Comparison of ENCODE assay signal across 34 cellular contexts in genomic region chr16:62205459-62205858, GRCh38.
"Had no signal": no experiment of that assay in that cellular context is flagged by ENCODE, and none has a peak within 500 bp of the region (broad histone marks: within the 10 kb centered on the region; RNA-seq: fewer than 3 reads in every experiment).

No MANE protein-coding gene starts in this region.

- DNase-seq: activated CD4-positive, alpha-beta memory T cell treated with anti-CD3 and anti-CD28 coated beads, Interleukin-2, amount 10 ng/mL, durations not matched to agents 7 days and 5 days; activated CD4-positive, alpha-beta T cell treated with anti-CD3 and anti-CD28 coated beads, Interleukin-2, amount 10 ng/mL, durations not matched to agents 24 days and 14 days; activated CD4-positive, CD25-positive, alpha-beta regulatory T cell treated with anti-CD3 and anti-CD28 coated beads, Interleukin-2, amount 50 U/mL, for 72 hours; activated CD8-positive, alpha-beta memory T cell treated with anti-CD3 and anti-CD28 coated beads, Interleukin-2, amount 50 U/mL, for 48 hours; activated gamma-delta T cell; activated naive CD4-positive, alpha-beta T cell treated with anti-CD3 and anti-CD28 coated beads, Interleukin-2, amount 10 ng/mL, durations not matched to agents 7 days and 5 days; activated naive CD8-positive, alpha-beta T cell treated with anti-CD3 and anti-CD28 coated beads, Interleukin-2, amount 10 ng/mL, durations not matched to agents 7 days and 5 days; activated T-cell treated with anti-CD3 and anti-CD28 coated beads, Interleukin-2, amount 50 U/mL, for 24 hours; brain microvascular endothelial cell; esophagus squamous epithelium; islet precursor cell; left ventricle myocardium inferior; mesendoderm; mucosa of descending colon; ovary; retina; sigmoid colon; small intestine; stimulated activated CD4-positive, alpha-beta T cell treated with anti-CD3 and anti-CD28 coated beads, Interleukin-1b, Interleukin-23, amount 100 ng/mL, for 48 hours; stimulated activated CD4-positive, alpha-beta T cell treated with anti-CD3 and anti-CD28 coated beads, Interleukin-4, amount 100 ng/mL, for 4 hours; stimulated activated CD8-positive, alpha-beta memory T cell treated with anti-CD3 and anti-CD28 coated beads, Interleukin-4, amount 100 ng/mL, for 48 hours; stomach; T-helper 2 cell; thyroid gland; upper lobe of right lung had no signal

- H3K4me1 Mint-ChIP-seq: activated CD4-positive, alpha-beta memory T cell treated with anti-CD3 and anti-CD28 coated beads, Interleukin-2, amount 10 ng/mL, durations not matched to agents 7 days and 5 days; activated CD4-positive, alpha-beta T cell treated with anti-CD3 and anti-CD28 coated beads, Interleukin-2, amount 10 ng/mL, durations not matched to agents 24 days and 14 days; activated naive CD4-positive, alpha-beta T cell treated with anti-CD3 and anti-CD28 coated beads, Interleukin-2, amount 10 ng/mL, durations not matched to agents 7 days and 5 days; activated naive CD8-positive, alpha-beta T cell treated with anti-CD3 and anti-CD28 coated beads, Interleukin-2, amount 10 ng/mL, durations not matched to agents 7 days and 5 days; stimulated activated memory B cell treated with anti-CD40 and anti-IgM and Interleukin-4, amounts not matched to agents 10 μg/mL and 1 μg/mL and 100 μg/mL, for 72 hours had no signal

- H3K27me3 Mint-ChIP-seq: activated CD4-positive, alpha-beta memory T cell treated with anti-CD3 and anti-CD28 coated beads, Interleukin-2, amount 10 ng/mL, durations not matched to agents 7 days and 5 days; activated CD4-positive, alpha-beta T cell treated with anti-CD3 and anti-CD28 coated beads, Interleukin-2, amount 10 ng/mL, durations not matched to agents 24 days and 14 days; activated naive CD4-positive, alpha-beta T cell treated with anti-CD3 and anti-CD28 coated beads, Interleukin-2, amount 10 ng/mL, durations not matched to agents 7 days and 5 days; activated naive CD8-positive, alpha-beta T cell treated with anti-CD3 and anti-CD28 coated beads, Interleukin-2, amount 10 ng/mL, durations not matched to agents 7 days and 5 days; activated T-cell treated with anti-CD3 and anti-CD28 coated beads, Interleukin-2, amount 50 U/mL, for 24 hours; natural killer cell treated with Interleukin-12 subunit alpha and Interleukin-12 subunit beta and Interleukin-15 and Interleukin-18, amount 100 ng/mL, for 72 hours; stimulated activated memory B cell treated with anti-CD40 and anti-IgM and Interleukin-4, amounts not matched to agents 10 μg/mL and 1 μg/mL and 100 μg/mL, for 72 hours had no signal

- ATAC-seq: mucosa of descending colon; natural killer cell treated with Interleukin-12 subunit alpha and Interleukin-12 subunit beta and Interleukin-15 and Interleukin-18, amount 100 ng/mL, for 72 hours; stimulated activated memory B cell treated with anti-CD40 and anti-IgM and Interleukin-4, amounts not matched to agents 10 μg/mL and 1 μg/mL and 100 μg/mL, for 72 hours; upper lobe of right lung had no signal

- H3K4me3 Mint-ChIP-seq: activated CD4-positive, alpha-beta memory T cell treated with anti-CD3 and anti-CD28 coated beads, Interleukin-2, amount 10 ng/mL, durations not matched to agents 7 days and 5 days; activated CD4-positive, alpha-beta T cell treated with anti-CD3 and anti-CD28 coated beads, Interleukin-2, amount 10 ng/mL, durations not matched to agents 24 days and 14 days; activated naive CD4-positive, alpha-beta T cell treated with anti-CD3 and anti-CD28 coated beads, Interleukin-2, amount 10 ng/mL, durations not matched to agents 7 days and 5 days; activated naive CD8-positive, alpha-beta T cell treated with anti-CD3 and anti-CD28 coated beads, Interleukin-2, amount 10 ng/mL, durations not matched to agents 7 days and 5 days; activated T-cell treated with anti-CD3 and anti-CD28 coated beads, Interleukin-2, amount 50 U/mL, for 24 hours; natural killer cell treated with Interleukin-12 subunit alpha and Interleukin-12 subunit beta and Interleukin-15 and Interleukin-18, amount 100 ng/mL, for 72 hours; stimulated activated memory B cell treated with anti-CD40 and anti-IgM and Interleukin-4, amounts not matched to agents 10 μg/mL and 1 μg/mL and 100 μg/mL, for 72 hours had no signal

- FAIRE-seq: frontal cortex, small intestine had no signal

- H3K27ac ChIP-seq: ascending aorta, brain microvascular endothelial cell, epithelial cell of prostate, esophagus squamous epithelium, hepatocyte, left ventricle myocardium inferior, neutrophil, ovary, prostate gland, sigmoid colon, stomach, thyroid gland, upper lobe of right lung had no signal

- H3K4me3 ChIP-seq: ascending aorta, esophagus squamous epithelium, hepatocyte, left ventricle myocardium inferior, lung, mucosa of descending colon, ovary, prostate gland, sigmoid colon, stomach, thyroid gland, upper lobe of right lung had no signal

- H3K4me1 ChIP-seq: ascending aorta, esophagus squamous epithelium, left ventricle myocardium inferior, prostate gland, sigmoid colon, stomach, thyroid gland, upper lobe of right lung had no signal

- H3K9me3 Mint-ChIP-seq: activated CD4-positive, alpha-beta T cell treated with anti-CD3 and anti-CD28 coated beads, Interleukin-2, amount 10 ng/mL, durations not matched to agents 24 days and 14 days had no signal

- H3K36me3 Mint-ChIP-seq: activated naive CD4-positive, alpha-beta T cell treated with anti-CD3 and anti-CD28 coated beads, Interleukin-2, amount 10 ng/mL, durations not matched to agents 7 days and 5 days; activated naive CD8-positive, alpha-beta T cell treated with anti-CD3 and anti-CD28 coated beads, Interleukin-2, amount 10 ng/mL, durations not matched to agents 7 days and 5 days; stimulated activated memory B cell treated with anti-CD40 and anti-IgM and Interleukin-4, amounts not matched to agents 10 μg/mL and 1 μg/mL and 100 μg/mL, for 72 hours had no signal

- H3K9me3 ChIP-seq: ascending aorta, esophagus squamous epithelium, left ventricle myocardium inferior, mucosa of descending colon, neutrophil, ovary, prostate gland, sigmoid colon, stomach, thyroid gland, upper lobe of right lung had no signal

- H3K79me2 ChIP-seq: hepatocyte had no signal

- H3K4me2 ChIP-seq: hepatocyte had no signal

- H3K27ac Mint-ChIP-seq: activated CD4-positive, alpha-beta memory T cell treated with anti-CD3 and anti-CD28 coated beads, Interleukin-2, amount 10 ng/mL, durations not matched to agents 7 days and 5 days; activated CD4-positive, alpha-beta T cell treated with anti-CD3 and anti-CD28 coated beads, Interleukin-2, amount 10 ng/mL, durations not matched to agents 24 days and 14 days; activated naive CD4-positive, alpha-beta T cell treated with anti-CD3 and anti-CD28 coated beads, Interleukin-2, amount 10 ng/mL, durations not matched to agents 7 days and 5 days; activated naive CD8-positive, alpha-beta T cell treated with anti-CD3 and anti-CD28 coated beads, Interleukin-2, amount 10 ng/mL, durations not matched to agents 7 days and 5 days; activated T-cell treated with anti-CD3 and anti-CD28 coated beads, Interleukin-2, amount 50 U/mL, for 24 hours; natural killer cell treated with Interleukin-12 subunit alpha and Interleukin-12 subunit beta and Interleukin-15 and Interleukin-18, amount 100 ng/mL, for 72 hours; stimulated activated memory B cell treated with anti-CD40 and anti-IgM and Interleukin-4, amounts not matched to agents 10 μg/mL and 1 μg/mL and 100 μg/mL, for 72 hours had no signal

- H3K27me3 ChIP-seq: ascending aorta, brain microvascular endothelial cell, esophagus squamous epithelium, hepatocyte, neutrophil, ovary, sigmoid colon, stomach, thyroid gland, upper lobe of right lung had no signal

- H2AFZ ChIP-seq: hepatocyte had no signal

- H3K36me3 ChIP-seq: ascending aorta, brain microvascular endothelial cell, esophagus squamous epithelium, left ventricle myocardium inferior, neutrophil, ovary, prostate gland, sigmoid colon, stomach, thyroid gland, upper lobe of right lung had no signal
